ENCODE assay signal across 8 cellular contexts in genomic region chr1:93814059-93814794, GRCh38.
DNase-seq lines count a peak whose midpoint lies in the region; ATAC-seq, FAIRE-seq and TF ChIP-seq lines count a peak whose summit lies in the region.

No MANE protein-coding gene starts in this region.

- H3K27me3 ChIP-seq in SJSA1 (replicated peaks): no peaks in the 10 kb centered on the region
- H3K27me3 ChIP-seq in small intestine (ENCODE audit: control insufficient read depth in 2 of 2, insufficient read depth in 2 of 2, low read length in 2 of 2): no peaks in the 10 kb centered on the region

- 75 to 79% (median 77%) methylated on average over 7 of the region's 7 CpGs for WGBS in small intestine, 3 donors

- CTCF ChIA-PET in HEK293 (lab: Yijun Ruan, JAX): interaction anchor here (0.6 to 12.0 kb wide), 62 partner anchors 10 to 522 kb away, joined by 3 to 309 read pairs (median 5); partner anchors contain the start of gene FNBP1L

- no peak for FAIRE-seq in small intestine (lab: Jason Lieb, UNC)

- H3K9me3 ChIP-seq in HEK293 (ENCODE audit: control insufficient read depth, insufficient read depth, low read depth, low read length) (no peaks in the 10 kb centered on the region), SJSA1 (replicated peaks) (no peaks in the 10 kb centered on the region), small intestine (ENCODE audit: control insufficient read depth, low read depth) (no peaks in the 10 kb centered on the region)

- TF ChIP-seq CTCF in HEK293 (tag by site-specific recombination; IDR thresholded peaks at IDR 0.05): peak; percentile 95
- peak; percentile 99 for TF ChIP-seq CTCF in astrocyte of the spinal cord (IDR thresholded peaks at IDR 0.05; ENCODE audit: low read depth, low read length)

- no peak for ATAC-seq in GM18870 (IDR thresholded peaks at IDR 0.05; ENCODE audit: unreplicated experiment)

- DNase-seq in GDM1 (lab: John Stamatoyannopoulos, UW) (peak; percentile 67), NCI-H1105 treated with DMSO at 0.1 percent for 48 hours (lab: John Stamatoyannopoulos, UW) (peak; percentile 73), SJSA1 (ENCODE audit: low read depth in 1 of 2, low spot score in 2 of 2) (peak; percentile 70 to 74), astrocyte of the spinal cord (ENCODE audit: low read depth, low spot score) (peak; percentile 85), iPS DF 19.7 (ENCODE audit: low read depth, low spot score) (peak; percentile 78), small intestine (peak; percentile 84)

- in situ Hi-C loops in astrocyte of the spinal cord (cut with HindIII; ENCODE audit: low sequenced_read_pairs): no loop called here

- H3K4me3 ChIP-seq in HEK293 (ENCODE audit: low read depth, low read length) (no peak overlapping the region), SJSA1 (no peak overlapping the region), astrocyte of the spinal cord (ENCODE audit: low read depth, low read length) (no peak overlapping the region), small intestine (ENCODE audit: low read depth in 1 of 2, low read length in 2 of 2) (no peak overlapping the region)

- POLR2A ChIA-PET in HEK293 (lab: Yijun Ruan, JAX): interaction anchor here (2.1 to 2.9 kb wide), 2 partner anchors 30 to 184 kb away, joined by 5 to 12 read pairs; no protein-coding TSS in a partner anchor

- H3K4me1 ChIP-seq in HEK293 (ENCODE audit: control insufficient read depth, insufficient read depth, low read length) (no peaks in the 10 kb centered on the region), SJSA1 (replicated peaks) (peaks cover 46% of the 10 kb centered on the region), small intestine (ENCODE audit: control insufficient read depth in 2 of 2, insufficient read depth in 1 of 2, low read depth in 1 of 2, low read length in 1 of 2) (no peaks in the 10 kb centered on the region)

- no peak overlapping the region for H3K27ac ChIP-seq in HEK293 (ENCODE audit: extremely low read depth, low read depth, low read length)
- H3K27ac ChIP-seq in SJSA1: peak overlapping the region; percentile 10
- no peak overlapping the region for H3K27ac ChIP-seq in small intestine (ENCODE audit: low read depth in 1 of 2, low read length in 1 of 2)

- H3K36me3 ChIP-seq in HEK293 (ENCODE audit: control insufficient read depth in 2 of 2, insufficient read depth in 1 of 2, low read length in 2 of 2) (no peaks in the 10 kb centered on the region), SJSA1 (no peaks in the 10 kb centered on the region), small intestine (ENCODE audit: control insufficient read depth in 2 of 2, insufficient read depth in 2 of 2, low read length in 2 of 2) (no peaks in the 10 kb centered on the region)

TF ChIP-seq in HEK293, 187 proteins besides CTCF, POLR2A, EP300 and RAD21 (continues in another document):
- TF ChIP-seq ZNF670 (tag by site-specific recombination; IDR thresholded peaks at IDR 0.05; ENCODE audit: low read depth) (no peak), PRDM4 (tag by site-specific recombination; IDR thresholded peaks at IDR 0.05) (no peak), ZNF341 (tag by site-specific recombination; IDR thresholded peaks at IDR 0.05; ENCODE audit: low read depth) (no peak), ZNF555 (tag by site-specific recombination; conservative IDR thresholded peaks at IDR 0.05) (no peak), ZFHX2 (tag by site-specific recombination; conservative IDR thresholded peaks at IDR 0.05) (no peak), ZNF560 (tag by site-specific recombination; IDR thresholded peaks at IDR 0.05; ENCODE audit: borderline replicate concordance) (no peak), ZSCAN4 (tag by site-specific recombination; IDR thresholded peaks at IDR 0.05) (no peak), ZNF624 (tag by site-specific recombination; IDR thresholded peaks at IDR 0.05) (no peak), ZNF174 (tag by site-specific recombination; IDR thresholded peaks at IDR 0.05) (no peak), ZBTB17 (tag by site-specific recombination; IDR thresholded peaks at IDR 0.05) (0 out of 2 replicates have a peak, but pooled peaks have one; percentile 19), WT1 (tag by site-specific recombination; IDR thresholded peaks at IDR 0.05) (no peak), ZNF239 (tag by site-specific recombination; IDR thresholded peaks at IDR 0.05) (no peak), ZNF704 (tag by site-specific recombination; IDR thresholded peaks at IDR 0.05) (no peak), ZNF792 (tag by site-specific recombination; IDR thresholded peaks at IDR 0.05) (no peak), ZNF558 (tag by site-specific recombination; IDR thresholded peaks at IDR 0.05) (no peak), REST (tag by site-specific recombination; IDR thresholded peaks at IDR 0.05) (no peak)
